ENCODE assay signal across 13 cellular contexts in the genomic region with DNA sequence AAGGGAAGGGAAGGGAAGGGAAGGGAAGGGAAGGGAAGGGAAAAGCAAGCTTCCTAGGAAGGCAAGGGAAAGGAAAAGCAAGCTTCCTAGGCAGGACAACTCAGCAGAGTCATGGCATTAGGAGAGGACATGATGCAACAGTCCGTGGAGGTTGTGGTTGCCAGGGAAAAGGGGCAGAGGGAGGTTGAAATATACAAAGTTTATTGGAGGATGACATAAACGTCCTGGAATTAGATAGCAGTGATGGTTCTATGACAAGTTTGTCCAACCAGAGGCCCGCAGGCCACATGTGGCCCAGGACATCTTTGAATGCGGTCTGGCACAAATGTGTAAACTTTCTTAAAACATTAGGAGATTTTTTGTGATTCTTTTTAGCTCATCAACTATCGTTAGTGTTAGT. TPM values are rescaled to one million over a fixed set of nuclear protein-coding genes. Genes with fewer than 3 reads are reported as not detected.
DNase-seq lines count a peak whose midpoint lies in the region; TF ChIP-seq lines count a peak whose summit lies in the region.
"Had no signal": no experiment of that assay in that cellular context is flagged by ENCODE, and none has a peak within 500 bp of the region (broad histone marks: within the 10 kb centered on the region; RNA-seq: fewer than 3 reads in every experiment).

No MANE protein-coding gene starts in this region.

- H3K27me3 ChIP-seq in suprapubic skin = no peaks in the 10 kb centered on the region

- H3K36me3 ChIP-seq in suprapubic skin = no peaks in the 10 kb centered on the region

- H3K4me3 ChIP-seq in choroid plexus epithelial cell (ENCODE audit: low read depth, low read length) (no peak overlapping the region), suprapubic skin (no peak overlapping the region)

- no peaks in the 10 kb centered on the region for H3K9me3 ChIP-seq in suprapubic skin

- peaks cover under 1% of the 10 kb centered on the region for H3K4me1 ChIP-seq in suprapubic skin

- H3K27ac ChIP-seq in suprapubic skin = no peak overlapping the region

- 71% methylated on average over 5 of the region's 5 CpGs for WGBS in suprapubic skin

- peak; percentile 93 for DNase-seq in H4 (ENCODE audit: low spot score)
- DNase-seq in NCI-H460 (ENCODE audit: extremely low read depth, low read depth) = peak; percentile 41
- DNase-seq in choroid plexus epithelial cell (ENCODE audit: low read depth) = peak; percentile 41
- peak; percentile 37 for DNase-seq in renal cortical epithelial cell (ENCODE audit: low read depth)
- DNase-seq in suprapubic skin (ENCODE audit: low spot score in 2 of 2) = no peak
- no peak for DNase-seq in NCI-H82 treated with DMSO at 0.1 percent for 48 hours (lab: John Stamatoyannopoulos, UW; ENCODE audit: unreplicated experiment)
- DNase-seq in NCI-H2081 treated with DMSO at 0.1 percent for 48 hours (lab: John Stamatoyannopoulos, UW) = no peak
- DNase-seq: activated naive CD4-positive, alpha-beta T cell treated with Interleukin-2 at 50 U/mL for 16 hours; CD4-positive, alpha-beta memory T cell; cerebellar nuclear complex; NCI-H1436; NCI-H526 had no signal

- TF ChIP-seq CTCF in choroid plexus epithelial cell (conservative IDR thresholded peaks at IDR 0.05; ENCODE audit: low read depth, low read length) = no peak
- no peak for TF ChIP-seq CTCF in suprapubic skin (IDR thresholded peaks at IDR 0.05)

- no peak for TF ChIP-seq EP300 in suprapubic skin (IDR thresholded peaks at IDR 0.05)

- no peak for TF ChIP-seq POLR2A in suprapubic skin (IDR thresholded peaks at IDR 0.05)

RNA-seq across cellular contexts. Expression of gene OPN4, which starts 59.8 kb away (rescaled TPM):
- total RNA-seq in H4 (2014; rRNA removed; shearing (Covaris generic)) = 0.02 and 0.35 TPM in 2 replicates
- total RNA-seq in NCI-H460 (2014; rRNA removed; shearing (Covaris generic)) = not detected in 2 replicates
- polyA plus RNA-seq in NCI-H460 (2014; cell fraction: nucleus; rRNA removed) = not detected in 2 replicates
- total RNA-seq in renal cortical epithelial cell = not detected in 2 replicates
- total RNA-seq in suprapubic skin = under 1 TPM in 1 of 4 donors, not detected in 3; 0.34 TPM
- total RNA-seq: CD4-positive, alpha-beta memory T cell; neural crest cell had no signal
- polyA plus RNA-seq: CD4-positive, alpha-beta memory T cell had no signal

Comparison
In these comparisons a context has a peak if more than half of its experiments do, and no peak if none do; other contexts are left out.
1. DNase-seq: peak in H4 (single experiment), NCI-H460 (single experiment), choroid plexus epithelial cell (single experiment) and renal cortical epithelial cell (single experiment); none in suprapubic skin (0 of 2), NCI-H82 treated with DMSO at 0.1 percent for 48 hours (single experiment) and NCI-H2081 treated with DMSO at 0.1 percent for 48 hours (single experiment).